Comparison of ENCODE assay signal across 9 cellular contexts in the genomic region with DNA sequence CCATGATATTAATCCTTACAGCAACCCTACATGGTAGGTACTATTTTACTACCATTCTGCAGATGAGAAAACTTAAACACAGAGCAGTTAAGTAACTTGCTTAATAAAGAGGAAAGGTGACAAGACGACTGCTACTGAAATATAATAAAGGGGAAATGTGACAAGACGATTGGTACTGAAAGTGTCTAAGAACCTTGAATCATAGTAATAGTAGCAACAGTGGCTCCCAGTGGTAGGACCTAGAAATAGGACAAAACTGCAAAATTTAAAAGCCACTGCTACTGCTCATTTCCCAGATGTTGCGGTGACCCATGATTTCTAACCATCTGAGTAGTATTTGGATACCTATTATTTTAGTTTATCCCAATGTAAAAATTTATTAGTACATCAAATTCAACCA.
DNase-seq lines count a peak whose midpoint lies in the region; ATAC-seq and TF ChIP-seq lines count a peak whose summit lies in the region.
"Had no signal": no experiment of that assay in that cellular context is flagged by ENCODE, and none has a peak within 500 bp of the region (broad histone marks: within the 10 kb centered on the region; RNA-seq: fewer than 3 reads in every experiment).

No MANE protein-coding gene starts in this region.

- H3K27me3 ChIP-seq in A673 (replicated peaks; ENCODE audit: insufficient read depth, low read depth, low read length, poor library complexity) (no peaks in the 10 kb centered on the region), BE2C (no peaks in the 10 kb centered on the region), aorta (ENCODE audit: control insufficient read depth in 1 of 2, insufficient read depth in 2 of 2, low read length in 1 of 2) (no peaks in the 10 kb centered on the region)

- no peak overlapping the region for H3K27ac ChIP-seq in A673 (ENCODE audit: low read depth, low read length, poor library complexity, severe bottlenecking)
- peak overlapping the region; percentile 46 for H3K27ac ChIP-seq in VCaP
- H3K27ac ChIP-seq in aorta (ENCODE audit: low read depth in 1 of 2, low read length in 2 of 2) = no peak overlapping the region

- no TSS peak for BruUV-seq in A673 (replicated peaks; lab: Mats Ljungman, UMichigan)

- CTCF ChIA-PET in A673 (lab: Charles Lee) = no interaction called here

- ATAC-seq in GM18909 (IDR thresholded peaks at IDR 0.05; ENCODE audit: poor library complexity, unreplicated experiment) (peak; percentile 73), HG03139 (IDR thresholded peaks at IDR 0.05; ENCODE audit: unreplicated experiment) (peak; percentile 63), left lobe of liver (no peak), aorta (ENCODE audit: low FRiP score) (no peak)
- ATAC-seq: left cardiac atrium had no signal

- H3K36me3 ChIP-seq in A673 (ENCODE audit: insufficient read depth, low read length, poor library complexity, severe bottlenecking) = no peaks in the 10 kb centered on the region
- H3K36me3 ChIP-seq in BE2C = no peaks in the 10 kb centered on the region
- no peaks in the 10 kb centered on the region for H3K36me3 ChIP-seq in aorta (ENCODE audit: control insufficient read depth in 1 of 2, insufficient read depth in 2 of 2, low read length in 1 of 2)

- TF ChIP-seq CTCF in A673 (conservative IDR thresholded peaks at IDR 0.05; ENCODE audit: low read depth, low read length) (peak; percentile 57), VCaP (conservative IDR thresholded peaks at IDR 0.05) (peak; percentile 53), BE2C (IDR thresholded peaks at IDR 0.05; ENCODE audit: low read depth, low read length) (no peak)

- H3K4me1 ChIP-seq in A673 (ENCODE audit: insufficient read depth, low read length, poor library complexity, severe bottlenecking) = peaks cover 4% of the 10 kb centered on the region
- H3K4me1 ChIP-seq in BE2C = no peaks in the 10 kb centered on the region
- H3K4me1 ChIP-seq in aorta (ENCODE audit: control insufficient read depth in 1 of 2, insufficient read depth in 2 of 2, low read length in 2 of 2) = no peaks in the 10 kb centered on the region

- intact Hi-C loops in A673 (cut with micrococcal nuclease; ENCODE audit: unreplicated experiment) (loop anchor here (2.0 to 5.0 kb wide), 3 partner anchors 181 to 346 kb away; no protein-coding TSS in a partner anchor), cardiac septum (cut with DNase I) (no loop called here), aorta (cut with DNase I) (no loop called here)

- H3K4me3 ChIP-seq in A673 (ENCODE audit: low read depth, low read length, poor library complexity, severe bottlenecking) (no peak overlapping the region), BE2C (ENCODE audit: low read depth, low read length) (no peak overlapping the region), aorta (ENCODE audit: low read length in 2 of 2) (no peak overlapping the region)

- POLR2A ChIA-PET in A673 (lab: Charles Lee; ENCODE audit: low non-redundant PET) = no interaction called here

- no peaks in the 10 kb centered on the region for H3K9me3 ChIP-seq in A673 (ENCODE audit: low read depth, low read length, poor library complexity, severe bottlenecking)
- H3K9me3 ChIP-seq in BE2C = no peaks in the 10 kb centered on the region
- H3K9me3 ChIP-seq in aorta (ENCODE audit: control insufficient read depth, low read length) = no peaks in the 10 kb centered on the region

- 40 to 42% methylated on average over 3 of the region's 3 CpGs for WGBS in aorta, 2 donors

- DNase-seq in A673 (ENCODE audit: low spot score) (peak; percentile 66), BE2C (no peak), cardiac septum (ENCODE audit: low spot score) (no peak), left lobe of liver (ENCODE audit: low spot score) (no peak), aorta (no peak)
- DNase-seq: left cardiac atrium had no signal

Comparison
In these comparisons a context has a peak if more than half of its experiments do, and no peak if none do; other contexts are left out.
1. ATAC-seq: peak in GM18909 (single experiment) and HG03139 (single experiment); none in left lobe of liver (single experiment) and aorta (single experiment).